ENCODE assay signal across 20 cellular contexts in genomic region chr6:75751443-75751842, GRCh38. TPM values are rescaled to one million over a fixed set of nuclear protein-coding genes. Genes with fewer than 3 reads are reported as not detected.
A peak's percentile ranks its signal among the peaks of the same experiment; 100 is the strongest.
DNase-seq lines count a peak whose midpoint lies in the region; ATAC-seq, FAIRE-seq and TF ChIP-seq lines count a peak whose summit lies in the region.
"Had no signal": no experiment of that assay in that cellular context is flagged by ENCODE, and none has a peak within 500 bp of the region (broad histone marks: within the 10 kb centered on the region; RNA-seq: fewer than 3 reads in every experiment).

No MANE protein-coding gene starts in this region.

- H3K27me3 ChIP-seq in ACC112 (ENCODE audit: insufficient read depth, low read length) (no peaks in the 10 kb centered on the region), keratinocyte (ENCODE audit: control insufficient read depth, extremely low read depth, insufficient read depth, low read length) (no peaks in the 10 kb centered on the region)
- H3K27me3 ChIP-seq: right lobe of liver, transverse colon had no signal

- H3K4me3 ChIP-seq in ACC112 (ENCODE audit: low read depth, low read length) = peak overlapping the region; percentile 54
- peak overlapping the region; percentile 80 for H3K4me3 ChIP-seq in LNCaP clone FGC (ENCODE audit: low read depth, low read length)
- H3K4me3 ChIP-seq in keratinocyte (ENCODE audit: control insufficient read depth in 2 of 3, extremely low read depth in 1 of 3, insufficient read depth in 2 of 3, low read depth in 1 of 3, low read length in 3 of 3) = peak overlapping the region in 1 of 3 experiments; percentile 14
- H3K4me3 ChIP-seq: right lobe of liver, SK-N-MC had no signal

- dilution Hi-C loops in keratinocyte (cut with MboI; ENCODE audit: extremely low pct_ligation_motif_present, low sequenced_read_pairs) = no loop called here

- H3K36me3 ChIP-seq in ACC112 (ENCODE audit: insufficient read depth, low read length) (no peaks in the 10 kb centered on the region), keratinocyte (ENCODE audit: control insufficient read depth in 2 of 2, extremely low read depth in 1 of 2, insufficient read depth in 2 of 2, low read length in 2 of 2) (no peaks in the 10 kb centered on the region)
- H3K36me3 ChIP-seq: right lobe of liver, transverse colon had no signal

- no peak overlapping the region for H3K27ac ChIP-seq in ACC112 (ENCODE audit: low read depth, low read length)
- H3K27ac ChIP-seq in keratinocyte (ENCODE audit: control insufficient read depth, insufficient read depth, low read length) = peak overlapping the region; percentile 44
- H3K27ac ChIP-seq: right lobe of liver, SK-N-MC, transverse colon had no signal

- H4K20me1 ChIP-seq in keratinocyte (ENCODE audit: control insufficient read depth, extremely low read depth, insufficient read depth, low read length) = no peaks in the 10 kb centered on the region

- no peak overlapping the region for H2AFZ ChIP-seq in ACC112 (ENCODE audit: low read length, unreplicated experiment)
- H2AFZ ChIP-seq in keratinocyte (ENCODE audit: control insufficient read depth, low read length) = no peak overlapping the region

- ATAC-seq in HG02571 (IDR thresholded peaks at IDR 0.05; ENCODE audit: unreplicated experiment) (no peak), left cardiac atrium (no peak)
- ATAC-seq: right lobe of liver; stimulated activated effector memory CD8-positive, alpha-beta T cell treated with anti-CD3 and anti-CD28 coated beads, Interleukin-12 subunit alpha, Interleukin-12 subunit beta, amount 100 ng/mL, for 72 hours had no signal

- H3K9me1 ChIP-seq in keratinocyte (ENCODE audit: control insufficient read depth, extremely low read depth, insufficient read depth, low read length) = no peaks in the 10 kb centered on the region

- H3K9me3 ChIP-seq in keratinocyte (ENCODE audit: control insufficient read depth, low read depth, low read length) = no peaks in the 10 kb centered on the region
- H3K9me3 ChIP-seq: right lobe of liver, transverse colon had no signal

- no peak for FAIRE-seq in keratinocyte (lab: Jason Lieb, UNC)
- FAIRE-seq: A204.1 had no signal

- H3K4me1 ChIP-seq in ACC112 (ENCODE audit: control insufficient read depth, insufficient read depth, low read length, unreplicated experiment) (peaks cover 46% of the 10 kb centered on the region), keratinocyte (ENCODE audit: control insufficient read depth, extremely low read depth, insufficient read depth, low read length) (peaks cover 34% of the 10 kb centered on the region)

- intact Hi-C loops in left cardiac atrium (cut with DNase I) = no loop called here

- H3K9ac ChIP-seq in keratinocyte (ENCODE audit: control insufficient read depth, extremely low read depth, insufficient read depth, low read length) = no peak overlapping the region

- DNase-seq in LNCaP clone FGC (ENCODE audit: low read depth) = no peak
- DNase-seq in dedifferentiated amniotic fluid mesenchymal stem cell (ENCODE audit: extremely low spot score) = peak; percentile 34
- DNase-seq in keratinocyte (ENCODE audit: low read depth, low spot score) = no peak
- DNase-seq in stimulated activated CD4-positive, alpha-beta T cell treated with anti-CD3 and anti-CD28 coated beads, Interleukin-1b, Interleukin-23, amount 100 ng/mL, for 48 hours = no peak
- no peak for DNase-seq in CD1c-positive myeloid dendritic cell (ENCODE audit: extremely low spot score)
- DNase-seq in left cardiac atrium = no peak
- DNase-seq: activated CD4-positive, alpha-beta T cell treated with anti-CD3 and anti-CD28 coated beads, Interleukin-2, amount 50 U/mL, for 4 hours; amniotic stem cell; effector CD4-positive, alpha-beta T cell; glutamatergic neuron; naive B cell; NCI-H1417 treated with DMSO at 0.1 percent for 48 hours; NCI-H345; right lobe of liver; transverse colon had no signal

- H3K4me2 ChIP-seq in keratinocyte (ENCODE audit: control insufficient read depth, extremely low read depth, insufficient read depth, low read depth, low read length) = peak overlapping the region; percentile 58

- TF ChIP-seq CTCF in LNCaP clone FGC (IDR thresholded peaks at IDR 0.05; ENCODE audit: control insufficient read depth, extremely low read depth, insufficient read depth) (no peak), keratinocyte (optimal IDR thresholded peaks at IDR 0.05 in 1 of 3, IDR thresholded peaks at IDR 0.05 in 1 of 3, conservative IDR thresholded peaks at IDR 0.05 in 1 of 3; ENCODE audit: extremely low read depth in 1 of 3, insufficient read depth in 2 of 3, low read length in 3 of 3) (no peak)

- peaks cover 37% of the 10 kb centered on the region for H3K79me2 ChIP-seq in ACC112 (ENCODE audit: control insufficient read depth, insufficient read depth, low read length, unreplicated experiment)
- peaks cover 56% of the 10 kb centered on the region for H3K79me2 ChIP-seq in keratinocyte (ENCODE audit: control insufficient read depth, insufficient read depth, low read length)

RNA-seq across cellular contexts. Expression of gene MYO6, which starts 2.4 kb away (rescaled TPM):
- 16.2 to 24.5 TPM (median 20.5 TPM) in 3 replicates for polyA plus RNA-seq in keratinocyte
- polyA plus RNA-seq in keratinocyte (2011; ENCODE audit: low read depth) = 69.8 TPM
- polyA plus RNA-seq in keratinocyte (2011; cell fraction: cytosol; rRNA removed) = 12.1 and 20.2 TPM in 2 replicates
- 37.3 and 51.3 TPM in 2 replicates for polyA plus RNA-seq in keratinocyte (2011; cell fraction: nucleus; rRNA removed)
- polyA plus RNA-seq in keratinocyte (2012; ENCODE audit: low replicate concordance) = 29.1 and 41.2 TPM in 2 replicates
- 5.7 to 29.6 TPM (median 15.6 TPM) in 3 replicates for polyA minus RNA-seq in keratinocyte
- 14.0 TPM for polyA minus RNA-seq in keratinocyte (2011; cell fraction: cytosol; rRNA and poly(A)+ RNA removed)
- 25.4 and 52.7 TPM in 2 replicates for polyA minus RNA-seq in keratinocyte (2011; cell fraction: nucleus; rRNA and poly(A)+ RNA removed)
- 1 to 10 TPM; 6.5 to 10.0 TPM for total RNA-seq in left cardiac atrium
